In the genomic region with DNA sequence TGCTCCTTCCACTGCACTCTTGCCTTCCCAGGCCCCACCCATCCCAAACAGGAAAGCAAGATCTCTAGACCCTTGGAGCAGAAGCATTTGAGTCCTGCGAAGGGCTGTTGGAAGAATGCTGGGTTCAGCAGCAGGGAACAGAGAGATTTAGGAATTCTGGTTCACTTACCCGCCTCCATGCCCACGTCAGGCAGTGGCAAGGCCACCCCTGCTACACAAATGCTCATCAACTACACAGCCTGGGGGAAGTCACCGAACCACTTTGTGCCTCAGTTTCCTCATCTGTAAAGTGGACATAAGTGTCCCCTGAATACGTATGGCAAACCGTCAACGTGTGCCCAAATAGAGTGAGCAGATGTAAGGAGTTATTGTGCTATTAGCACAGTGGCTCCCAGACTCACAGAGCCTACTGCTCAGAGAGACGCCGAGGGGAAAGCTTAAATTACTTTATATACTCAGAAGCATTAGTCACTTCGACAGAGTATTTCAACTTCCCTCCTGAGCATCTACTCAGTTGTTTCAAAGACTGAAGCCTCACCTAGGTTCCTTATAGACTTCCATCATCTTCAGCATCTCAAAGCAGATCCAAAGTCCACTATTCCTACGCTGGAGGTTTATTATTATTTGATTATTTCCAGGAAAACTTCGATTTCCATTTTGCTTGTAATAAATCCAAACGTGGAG, we compare ENCODE assay signal across 9 cellular contexts. TPM values are rescaled to one million over a fixed set of nuclear protein-coding genes. Genes with fewer than 3 reads are reported as not detected.
DNase-seq lines count a peak whose midpoint lies in the region; ATAC-seq, FAIRE-seq and TF ChIP-seq lines count a peak whose summit lies in the region.
"Had no signal": no experiment of that assay in that cellular context is flagged by ENCODE, and none has a peak within 500 bp of the region (broad histone marks: within the 10 kb centered on the region; RNA-seq: fewer than 3 reads in every experiment).

No MANE protein-coding gene starts in this region.

- peaks cover 9% of the 10 kb centered on the region for H3K27me3 Mint-ChIP-seq in stimulated activated naive CD8-positive, alpha-beta T cell treated with anti-CD3 and anti-CD28 coated beads, Interleukin-15, Interleukin-2, amounts not matched to agents 100 ng/mL and 50 ng/mL, for 24 hours
- peaks cover 6% of the 10 kb centered on the region for H3K27me3 Mint-ChIP-seq in activated naive CD8-positive, alpha-beta T cell treated with anti-CD3 and anti-CD28 coated beads, Interleukin-2, amount 50 U/mL, for 24 hours

- peak overlapping the region; percentile 79 to 82 for H3K27ac ChIP-seq in liver (ENCODE audit: low read depth in 1 of 2, low read length in 2 of 2)

- H3K9ac ChIP-seq in liver (ENCODE audit: low read depth in 1 of 2, low read length in 2 of 2), result peak overlapping the region; percentile 61 to 72

- peaks cover 5% of the 10 kb centered on the region for H3K4me1 Mint-ChIP-seq in stimulated activated naive CD8-positive, alpha-beta T cell treated with anti-CD3 and anti-CD28 coated beads, Interleukin-15, Interleukin-2, amounts not matched to agents 100 ng/mL and 50 ng/mL, for 24 hours (ENCODE audit: low read depth)
- no peaks in the 10 kb centered on the region for H3K4me1 Mint-ChIP-seq in activated naive CD8-positive, alpha-beta T cell treated with anti-CD3 and anti-CD28 coated beads, Interleukin-2, amount 50 U/mL, for 24 hours

- no peaks in the 10 kb centered on the region for H3K9me3 ChIP-seq in liver (ENCODE audit: control insufficient read depth in 4 of 4, low read length in 3 of 4)

- H3K27me3 ChIP-seq in liver (ENCODE audit: control insufficient read depth in 4 of 4, insufficient read depth in 4 of 4, low read length in 3 of 4), result no peaks in the 10 kb centered on the region

- no peak for TF ChIP-seq RAD21 in liver (IDR thresholded peaks at IDR 0.05)

- H3K4me1 ChIP-seq in liver (ENCODE audit: control insufficient read depth in 4 of 4, insufficient read depth in 4 of 4, low read length in 3 of 4), result peaks cover 0 to 32% (median 20%) of the 10 kb centered on the region in 4 donors

- H3K36me3 Mint-ChIP-seq in stimulated activated naive CD8-positive, alpha-beta T cell treated with anti-CD3 and anti-CD28 coated beads, Interleukin-15, Interleukin-2, amounts not matched to agents 100 ng/mL and 50 ng/mL, for 24 hours (ENCODE audit: low read depth), result no peaks in the 10 kb centered on the region
- H3K36me3 Mint-ChIP-seq in activated naive CD8-positive, alpha-beta T cell treated with anti-CD3 and anti-CD28 coated beads, Interleukin-2, amount 50 U/mL, for 24 hours (ENCODE audit: low read depth), result no peaks in the 10 kb centered on the region

- no peak for ATAC-seq in stimulated activated naive CD8-positive, alpha-beta T cell treated with anti-CD3 and anti-CD28 coated beads, Interleukin-15, Interleukin-2, amounts not matched to agents 100 U/mL and 50 U/mL, for 24 hours
- ATAC-seq in activated naive CD8-positive, alpha-beta T cell treated with anti-CD3 and anti-CD28 coated beads, Interleukin-2, amount 50 U/mL, for 24 hours, result peak; percentile 15

- FAIRE-seq in urothelium cell line (lab: Jason Lieb, UNC), result no peak

- TF ChIP-seq CTCF in liver (IDR thresholded peaks at IDR 0.05; ENCODE audit: low read depth, low read length, missing input control), result no peak

- H3K4me3 Mint-ChIP-seq in stimulated activated naive CD8-positive, alpha-beta T cell treated with anti-CD3 and anti-CD28 coated beads, Interleukin-15, Interleukin-2, amounts not matched to agents 100 ng/mL and 50 ng/mL, for 24 hours, result no peak overlapping the region
- H3K4me3 Mint-ChIP-seq in activated naive CD8-positive, alpha-beta T cell treated with anti-CD3 and anti-CD28 coated beads, Interleukin-2, amount 50 U/mL, for 24 hours, result no peak overlapping the region
- H3K4me3 Mint-ChIP-seq: dendritic cell treated with granulocyte-macrophage colony-stimulating factor and Interleukin-4, amounts not matched to agents 40 ng/mL and 50 ng/mL, for 4 days had no signal

- H3K4me3 ChIP-seq in liver (ENCODE audit: low read depth in 1 of 3, low read length in 3 of 3), result peak overlapping the region; percentile 58 to 89 (median 81)

- DNase-seq in stimulated activated naive CD8-positive, alpha-beta T cell treated with anti-CD3 and anti-CD28 coated beads, Interleukin-15, Interleukin-2, amounts not matched to agents 100 U/mL and 50 U/mL, for 24 hours, result no peak
- no peak for DNase-seq in activated naive CD8-positive, alpha-beta T cell treated with anti-CD3 and anti-CD28 coated beads, Interleukin-2, amount 50 U/mL, for 24 hours
- DNase-seq in urothelium cell line (ENCODE audit: low spot score) (peak; percentile 38), NCI-H526 treated with DMSO at 0.1 percent for 48 hours (lab: John Stamatoyannopoulos, UW) (no peak), NCI-H748 (lab: John Stamatoyannopoulos, UW; ENCODE audit: unreplicated experiment) (no peak), GM19238 (ENCODE audit: insufficient read length, low spot score) (no peak)

- H3K27ac Mint-ChIP-seq in stimulated activated naive CD8-positive, alpha-beta T cell treated with anti-CD3 and anti-CD28 coated beads, Interleukin-15, Interleukin-2, amounts not matched to agents 100 ng/mL and 50 ng/mL, for 24 hours, result peak overlapping the region; percentile 9
- H3K27ac Mint-ChIP-seq in activated naive CD8-positive, alpha-beta T cell treated with anti-CD3 and anti-CD28 coated beads, Interleukin-2, amount 50 U/mL, for 24 hours, result no peak overlapping the region
- H3K27ac Mint-ChIP-seq: dendritic cell treated with granulocyte-macrophage colony-stimulating factor and Interleukin-4, amounts not matched to agents 40 ng/mL and 50 ng/mL, for 4 days had no signal

- no peaks in the 10 kb centered on the region for H3K36me3 ChIP-seq in liver (ENCODE audit: control insufficient read depth in 4 of 4, insufficient read depth in 3 of 4, low read depth in 1 of 4, low read length in 3 of 4)

- WGBS in liver, result 27% methylated on average over 13 of the region's 13 CpGs

- no peaks in the 10 kb centered on the region for H3K9me3 Mint-ChIP-seq in stimulated activated naive CD8-positive, alpha-beta T cell treated with anti-CD3 and anti-CD28 coated beads, Interleukin-15, Interleukin-2, amounts not matched to agents 100 ng/mL and 50 ng/mL, for 24 hours
- no peaks in the 10 kb centered on the region for H3K9me3 Mint-ChIP-seq in activated naive CD8-positive, alpha-beta T cell treated with anti-CD3 and anti-CD28 coated beads, Interleukin-2, amount 50 U/mL, for 24 hours
- H3K9me3 Mint-ChIP-seq: dendritic cell treated with granulocyte-macrophage colony-stimulating factor and Interleukin-4, amounts not matched to agents 40 ng/mL and 50 ng/mL, for 4 days had no signal

TF ChIP-seq in liver, 16 proteins besides CTCF, POLR2A, EP300 and RAD21:
- TF ChIP-seq NR2F2 (IDR thresholded peaks at IDR 0.05) (no peak), FOXA1 (IDR thresholded peaks at IDR 0.05) (no peak), SP1 (IDR thresholded peaks at IDR 0.05) (no peak), HNF4A (conservative IDR thresholded peaks at IDR 0.05) (no peak), HNF4G (IDR thresholded peaks at IDR 0.05) (no peak), GABPA (IDR thresholded peaks at IDR 0.05 in 1 of 2, conservative IDR thresholded peaks at IDR 0.05 in 1 of 2) (no peak)
- TF ChIP-seq, protein P1, sequence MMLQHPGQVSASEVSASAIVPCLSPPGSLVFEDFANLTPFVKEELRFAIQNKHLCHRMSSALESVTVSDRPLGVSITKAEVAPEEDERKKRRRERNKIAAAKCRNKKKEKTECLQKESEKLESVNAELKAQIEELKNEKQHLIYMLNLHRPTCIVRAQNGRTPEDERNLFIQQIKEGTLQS (IDR thresholded peaks at IDR 0.05), result no peak

RNA-seq across cellular contexts. Expression of a gene that starts 0.9 kb away (rescaled TPM):
- 10 to 100 TPM in 1 of 2 donors, 1 to 10 TPM in 1; 4.3 to 62.0 TPM for total RNA-seq in liver
- polyA plus RNA-seq in liver, result 10 to 100 TPM; 22.1 to 25.0 TPM

RNA-seq across cellular contexts. Expression of a gene that starts 34.4 kb away (rescaled TPM):
- 10 to 100 TPM; 12.9 to 26.1 TPM for total RNA-seq in liver
- 10 to 100 TPM; 10.0 to 20.3 TPM for polyA plus RNA-seq in liver

RNA-seq across cellular contexts. Expression of a gene that starts 59.8 kb away (rescaled TPM):
- 10 to 100 TPM in 1 of 2 donors, 1 to 10 TPM in 1; 9.0 to 13.6 TPM for total RNA-seq in liver
- 10 to 100 TPM in 1 of 2 donors, 1 to 10 TPM in 1; 7.3 to 25.2 TPM for polyA plus RNA-seq in liver
